Comparison of ENCODE assay signal across 9 cellular contexts in the genomic region with DNA sequence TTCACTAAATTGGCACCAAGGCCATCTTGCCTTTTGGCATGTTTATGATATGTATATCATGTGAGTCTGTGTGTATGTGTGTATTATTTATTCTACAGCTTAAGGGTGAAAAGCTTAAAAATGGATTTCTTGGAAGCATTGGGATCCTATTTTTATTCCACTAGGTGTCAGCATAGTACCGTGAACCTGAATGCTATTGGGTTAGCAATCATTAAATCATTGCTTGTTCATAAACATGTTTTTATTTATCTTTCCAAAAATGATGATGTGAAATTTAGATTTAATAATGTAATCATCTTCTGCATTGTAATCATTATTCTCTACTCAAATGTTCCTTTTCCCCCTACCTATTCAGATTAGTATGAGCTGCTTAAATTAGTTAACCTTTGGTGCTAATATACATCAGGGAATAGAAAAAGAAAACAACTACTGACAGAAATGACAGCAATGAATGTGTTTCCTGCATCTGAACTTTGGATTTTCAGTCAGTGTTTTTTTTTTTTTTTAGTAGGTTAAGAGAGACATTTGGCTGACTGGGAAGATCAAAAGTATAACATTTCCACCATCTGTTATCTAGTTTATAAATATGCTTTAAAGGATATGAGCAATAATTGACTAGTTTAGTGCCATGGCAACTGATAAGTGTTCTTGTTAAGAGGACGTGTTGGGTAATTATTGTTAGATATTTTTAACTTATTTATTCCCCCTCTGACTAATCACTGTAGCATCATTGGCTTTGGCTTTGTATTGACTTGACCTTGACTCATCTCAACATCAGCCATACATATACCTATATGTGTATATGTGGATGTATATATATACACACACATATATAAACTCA. TPM values are rescaled to one million over a fixed set of nuclear protein-coding genes. Genes with fewer than 3 reads are reported as not detected.
DNase-seq lines count a peak whose midpoint lies in the region; ATAC-seq and TF ChIP-seq lines count a peak whose summit lies in the region.
"Had no signal": no experiment of that assay in that cellular context is flagged by ENCODE, and none has a peak within 500 bp of the region (broad histone marks: within the 10 kb centered on the region; RNA-seq: fewer than 3 reads in every experiment).

No MANE protein-coding gene starts in this region.

- H3K27ac ChIP-seq in upper lobe of right lung, result no peak overlapping the region
- H3K27ac ChIP-seq: SJCRH30 had no signal

- H3K9me3 ChIP-seq in upper lobe of right lung, result no peaks in the 10 kb centered on the region
- H3K9me3 ChIP-seq: SJCRH30 had no signal

- TF ChIP-seq CTCF in upper lobe of right lung (IDR thresholded peaks at IDR 0.05), result peak; percentile 79

- no peaks in the 10 kb centered on the region for H3K4me1 ChIP-seq in upper lobe of right lung
- H3K4me1 ChIP-seq: SJCRH30 had no signal

- no peaks in the 10 kb centered on the region for H3K36me3 ChIP-seq in upper lobe of right lung
- H3K36me3 ChIP-seq: SJCRH30 had no signal

- intact Hi-C loops in upper lobe of right lung (cut with DNase I), result loop anchor here (5.0 kb wide), 1 partner anchor 589 kb away; no protein-coding TSS in a partner anchor

- ATAC-seq in GM21576 (IDR thresholded peaks at IDR 0.05; ENCODE audit: unreplicated experiment) (peak; percentile 62), upper lobe of right lung (peak; percentile 53), GM21381 (IDR thresholded peaks at IDR 0.05; ENCODE audit: unreplicated experiment) (no peak)

- no peak overlapping the region for H3K4me3 ChIP-seq in upper lobe of right lung
- H3K4me3 ChIP-seq: SJCRH30 had no signal

- no peaks in the 10 kb centered on the region for H3K27me3 ChIP-seq in upper lobe of right lung
- H3K27me3 ChIP-seq: SJCRH30 had no signal

- peak; percentile 64 for DNase-seq in DMS53 treated with DMSO at 0.1 percent for 48 hours (lab: John Stamatoyannopoulos, UW; ENCODE audit: unreplicated experiment)
- DNase-seq in M059J (ENCODE audit: low read depth), result peak; percentile 20
- peak; percentile 23 for DNase-seq in amniotic stem cell (lab: John Stamatoyannopoulos, UW)
- DNase-seq in iPS-NIHi7 (ENCODE audit: extremely low spot score), result peak; percentile 14
- no peak for DNase-seq in upper lobe of right lung
- no peak for DNase-seq in DMS79 treated with DMSO at 0.1 percent for 48 hours (lab: John Stamatoyannopoulos, UW)

RNA-seq across cellular contexts. Expression of gene ZSWIM2, which starts 14.1 kb away (rescaled TPM):
- total RNA-seq in M059J (2014; rRNA removed; shearing (Covaris generic)), result not detected in 2 replicates
- total RNA-seq in upper lobe of right lung, result not detected
- total RNA-seq: SJCRH30 had no signal

Comparison
In these comparisons a context has a peak if more than half of its experiments do, and no peak if none do; other contexts are left out.
1. DNase-seq: peak in DMS53 treated with DMSO at 0.1 percent for 48 hours (single experiment), M059J (single experiment), amniotic stem cell (single experiment) and iPS-NIHi7 (single experiment); none in upper lobe of right lung (single experiment) and DMS79 treated with DMSO at 0.1 percent for 48 hours (single experiment).